Comparison of ENCODE assay signal across 8 cellular contexts in the genomic region with DNA sequence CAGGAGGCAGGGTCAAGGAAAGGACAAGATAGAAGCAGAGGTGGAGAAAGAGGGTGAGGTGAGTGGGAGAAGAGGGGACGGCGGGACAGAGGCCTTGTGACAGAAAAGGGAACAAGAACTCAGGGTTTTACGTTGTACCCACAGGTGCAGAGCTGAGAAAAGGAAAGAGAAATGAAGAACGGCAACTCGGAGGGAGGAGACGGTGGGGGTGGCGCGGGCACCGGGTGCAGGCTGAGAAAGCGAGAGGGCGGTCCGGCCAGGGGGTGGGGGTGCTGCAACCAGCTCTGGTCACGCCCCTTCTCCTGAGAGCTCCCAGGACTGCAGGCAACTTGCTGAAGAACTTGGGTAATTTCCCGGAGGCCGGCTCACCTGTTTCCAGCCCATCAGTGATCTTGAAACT.
DNase-seq lines count a peak whose midpoint lies in the region; ATAC-seq, FAIRE-seq and TF ChIP-seq lines count a peak whose summit lies in the region.

No MANE protein-coding gene starts in this region.

- DNase-seq in GM12892 (ENCODE audit: insufficient read length) (peak; percentile 65), Peyer's patch (peak in 2 of 3 donors; percentile 95), natural killer cell (peak; percentile 68), uterus (no peak), NK-92 (lab: John Stamatoyannopoulos, UW; ENCODE audit: unreplicated experiment) (no peak)

- peak overlapping the region; percentile 85 for H3K4me3 Mint-ChIP-seq in activated naive CD8-positive, alpha-beta T cell
- peak overlapping the region; percentile 96 for H3K4me3 Mint-ChIP-seq in natural killer cell

- H3K4me3 ChIP-seq in Peyer's patch, result peak overlapping the region; percentile 4 to 39 (median 25)
- H3K4me3 ChIP-seq in thymus (ENCODE audit: low read length), result peak overlapping the region; percentile 34
- H3K4me3 ChIP-seq in uterus, result no peak overlapping the region

- ATAC-seq in HG02623 (IDR thresholded peaks at IDR 0.05; ENCODE audit: unreplicated experiment) (peak; percentile 87), natural killer cell (peak; percentile 66 to 75 (median 66))

- H3K36me3 ChIP-seq in Peyer's patch (no peaks in the 10 kb centered on the region), thymus (ENCODE audit: control insufficient read depth, insufficient read depth) (peaks cover 4% of the 10 kb centered on the region), uterus (no peaks in the 10 kb centered on the region)

- TF ChIP-seq POLR2A in GM12892 (IDR thresholded peaks at IDR 0.05; ENCODE audit: low read depth, low read length) (no peak), Peyer's patch (IDR thresholded peaks at IDR 0.05) (no peak), uterus (IDR thresholded peaks at IDR 0.05) (no peak)

- H3K36me3 Mint-ChIP-seq in activated naive CD8-positive, alpha-beta T cell, result peaks cover 5% of the 10 kb centered on the region
- H3K36me3 Mint-ChIP-seq in natural killer cell, result no peaks in the 10 kb centered on the region

- TF ChIP-seq CTCF in Peyer's patch (IDR thresholded peaks at IDR 0.05), result no peak
- TF ChIP-seq CTCF in natural killer cell (IDR thresholded peaks at IDR 0.05), result no peak
- no peak for TF ChIP-seq CTCF in uterus (IDR thresholded peaks at IDR 0.05)

- no peaks in the 10 kb centered on the region for H3K27me3 Mint-ChIP-seq in activated naive CD8-positive, alpha-beta T cell
- H3K27me3 Mint-ChIP-seq in natural killer cell (ENCODE audit: low read depth in 2 of 2), result no peaks in the 10 kb centered on the region

- peak overlapping the region; percentile 95 for H3K27ac Mint-ChIP-seq in activated naive CD8-positive, alpha-beta T cell
- peak overlapping the region; percentile 91 to 93 for H3K27ac Mint-ChIP-seq in natural killer cell

- intact Hi-C loops in natural killer cell (cut with micrococcal nuclease) (no loop called here), uterus (cut with DNase I; ENCODE audit: low total_unique reads) (no loop called here)

- under 1% methylated on average over 15 of the region's 15 CpGs for WGBS in thymus

- peaks cover 70% of the 10 kb centered on the region for H3K4me1 Mint-ChIP-seq in activated naive CD8-positive, alpha-beta T cell (ENCODE audit: low read depth)
- peaks cover 68 to 80% of the 10 kb centered on the region in 2 donors for H3K4me1 Mint-ChIP-seq in natural killer cell

- H3K27ac ChIP-seq in Peyer's patch, result peak overlapping the region in 2 of 4 donors; percentile 67 to 80
- peak overlapping the region; percentile 10 for H3K27ac ChIP-seq in thymus (ENCODE audit: low read depth)
- no peak overlapping the region for H3K27ac ChIP-seq in uterus

- H3K27me3 ChIP-seq in Peyer's patch, result no peaks in the 10 kb centered on the region
- H3K27me3 ChIP-seq in thymus (ENCODE audit: control insufficient read depth, insufficient read depth), result no peaks in the 10 kb centered on the region
- no peaks in the 10 kb centered on the region for H3K27me3 ChIP-seq in uterus

- peaks cover 0 to 14% (median 3%) of the 10 kb centered on the region in 4 donors for H3K4me1 ChIP-seq in Peyer's patch
- H3K4me1 ChIP-seq in thymus (ENCODE audit: control insufficient read depth, insufficient read depth, low read length), result peaks cover 32% of the 10 kb centered on the region
- H3K4me1 ChIP-seq in uterus, result no peaks in the 10 kb centered on the region

- no peaks in the 10 kb centered on the region for H3K9me3 Mint-ChIP-seq in activated naive CD8-positive, alpha-beta T cell (ENCODE audit: low read depth)
- no peaks in the 10 kb centered on the region for H3K9me3 Mint-ChIP-seq in natural killer cell

- H3K9me3 ChIP-seq in Peyer's patch (no peaks in the 10 kb centered on the region), thymus (ENCODE audit: control insufficient read depth) (no peaks in the 10 kb centered on the region), uterus (no peaks in the 10 kb centered on the region)

- FAIRE-seq in GM12892 (lab: Jason Lieb, UNC), result no peak

Comparison
In these comparisons a context has a peak if more than half of its experiments do, and no peak if none do; other contexts are left out.
1. DNase-seq: peak in GM12892 (single experiment), Peyer's patch (2 of 3) and natural killer cell (single experiment); none in uterus (0 of 2) and NK-92 (single experiment).
2. H3K4me3 ChIP-seq: peak in Peyer's patch (4 of 4) and thymus (single experiment); none in uterus (0 of 2).